Comparison of ENCODE assay signal across 21 cellular contexts in genomic region chr3:14672588-14672987, GRCh38. TPM values are rescaled to one million over a fixed set of nuclear protein-coding genes. Genes with fewer than 3 reads are reported as not detected.
DNase-seq lines count a peak whose midpoint lies in the region; ATAC-seq, FAIRE-seq and TF ChIP-seq lines count a peak whose summit lies in the region.
"Had no signal": no experiment of that assay in that cellular context is flagged by ENCODE, and none has a peak within 500 bp of the region (broad histone marks: within the 10 kb centered on the region; RNA-seq: fewer than 3 reads in every experiment).

No MANE protein-coding gene starts in this region.

- H3K27me3 ChIP-seq in OCI-LY1 (ENCODE audit: insufficient read depth, low read length) = no peaks in the 10 kb centered on the region

- no peak for DNase-seq in natural killer cell
- DNase-seq in natural killer cell treated with Interleukin-12 subunit alpha and Interleukin-12 subunit beta and Interleukin-15 and Interleukin-18, amount 100 ng/mL, for 72 hours (ENCODE audit: low spot score) = no peak
- DNase-seq in urothelium cell line (ENCODE audit: low spot score) = no peak
- no peak for DNase-seq in stimulated activated CD4-positive, alpha-beta T cell treated with anti-CD3 and anti-CD28 coated beads, Interleukin-1b, Interleukin-23, amount 100 ng/mL, for 48 hours
- no peak for DNase-seq in kidney
- DNase-seq: ACHN; CD4-positive, alpha-beta memory T cell; DND-41; GF-D8; H7; NCI-H1092; NCI-H226; NCI-H526 treated with DMSO at 0.1 percent for 48 hours; NK-92 treated with Interleukin-12 subunit alpha and Interleukin-12 subunit beta, amount 100 ng/mL, for 24 hours; SHP77 treated with DMSO at 0.1 percent for 48 hours; SW 1271 had no signal

- H3K9ac ChIP-seq in OCI-LY1 (ENCODE audit: low read length) = no peak overlapping the region
- H3K9ac ChIP-seq in kidney (ENCODE audit: low read length in 2 of 2) = no peak overlapping the region

- no peaks in the 10 kb centered on the region for H3K27me3 Mint-ChIP-seq in natural killer cell (ENCODE audit: low read depth in 2 of 2)
- H3K27me3 Mint-ChIP-seq in natural killer cell treated with Interleukin-12 subunit alpha and Interleukin-12 subunit beta and Interleukin-15 and Interleukin-18, amount 100 ng/mL, for 72 hours = no peaks in the 10 kb centered on the region
- H3K27me3 Mint-ChIP-seq: CD4-positive, alpha-beta memory T cell had no signal

- H4K20me1 ChIP-seq in OCI-LY1 (ENCODE audit: insufficient read depth, low read length) = no peaks in the 10 kb centered on the region

- H3F3A ChIP-seq in OCI-LY1 (ENCODE audit: insufficient read depth, low read length) = no peaks in the 10 kb centered on the region

- TF ChIP-seq CTCF in natural killer cell (IDR thresholded peaks at IDR 0.05) (no peak), OCI-LY1 (IDR thresholded peaks at IDR 0.05; ENCODE audit: low read length) (no peak), VCaP (conservative IDR thresholded peaks at IDR 0.05) (no peak), kidney (IDR thresholded peaks at IDR 0.05; ENCODE audit: borderline replicate concordance, extremely low read depth, insufficient read depth) (no peak)

- no peak overlapping the region for H3K4me3 ChIP-seq in OCI-LY1 (ENCODE audit: low read depth, low read length, poor library complexity, severe bottlenecking)
- no peak overlapping the region for H3K4me3 ChIP-seq in kidney (ENCODE audit: low read length in 2 of 2)

- ATAC-seq in natural killer cell (no peak), GM21528 (IDR thresholded peaks at IDR 0.05; ENCODE audit: low FRiP score, unreplicated experiment) (no peak)
- no peak for ATAC-seq in natural killer cell treated with Interleukin-12 subunit alpha and Interleukin-12 subunit beta and Interleukin-15 and Interleukin-18, amount 100 ng/mL, for 72 hours

- no peak overlapping the region for H3K4me2 ChIP-seq in OCI-LY1 (ENCODE audit: low read length)

- H3K27ac ChIP-seq in OCI-LY1 (ENCODE audit: low read depth, low read length, poor library complexity, severe bottlenecking) (peak overlapping the region; percentile 52), VCaP (peak overlapping the region; percentile 76), kidney (ENCODE audit: low read depth in 2 of 2, low read length in 2 of 2) (no peak overlapping the region)

- no peaks in the 10 kb centered on the region for H3K9me2 ChIP-seq in OCI-LY1 (ENCODE audit: low read depth, low read length)

- H3K36me3 Mint-ChIP-seq in natural killer cell = peaks cover 7% of the 10 kb centered on the region
- peaks cover 20% of the 10 kb centered on the region for H3K36me3 Mint-ChIP-seq in natural killer cell treated with Interleukin-12 subunit alpha and Interleukin-12 subunit beta and Interleukin-15 and Interleukin-18, amount 100 ng/mL, for 72 hours

- H3K36me3 ChIP-seq in OCI-LY1 (ENCODE audit: insufficient read depth, low read length) = peaks cover 53% of the 10 kb centered on the region
- H3K36me3 ChIP-seq in kidney (ENCODE audit: control insufficient read depth in 1 of 2, insufficient read depth in 2 of 2, low read length in 2 of 2) = peaks cover 38 to 49% of the 10 kb centered on the region in 2 donors

- intact Hi-C loops in natural killer cell (cut with micrococcal nuclease) = no loop called here
- intact Hi-C loops in kidney (cut with DNase I) = loop anchor here (5.0 kb wide), 1 partner anchor 250 kb away; no protein-coding TSS in a partner anchor

- no peaks in the 10 kb centered on the region for H3K4me1 Mint-ChIP-seq in natural killer cell
- H3K4me1 Mint-ChIP-seq in natural killer cell treated with Interleukin-12 subunit alpha and Interleukin-12 subunit beta and Interleukin-15 and Interleukin-18, amount 100 ng/mL, for 72 hours (ENCODE audit: low read depth in 2 of 2) = no peaks in the 10 kb centered on the region

- H3K9me3 ChIP-seq in OCI-LY1 (ENCODE audit: low read length) (no peaks in the 10 kb centered on the region), kidney (ENCODE audit: control insufficient read depth in 1 of 2, low read length in 2 of 2) (no peaks in the 10 kb centered on the region)

- no peaks in the 10 kb centered on the region for H3K9me3 Mint-ChIP-seq in natural killer cell
- H3K9me3 Mint-ChIP-seq in natural killer cell treated with Interleukin-12 subunit alpha and Interleukin-12 subunit beta and Interleukin-15 and Interleukin-18, amount 100 ng/mL, for 72 hours = no peaks in the 10 kb centered on the region

- no peaks in the 10 kb centered on the region for H3K79me2 ChIP-seq in OCI-LY1 (ENCODE audit: insufficient read depth, low read length)

- no peak for FAIRE-seq in urothelium cell line (lab: Jason Lieb, UNC)
- FAIRE-seq in kidney (lab: Jason Lieb, UNC) = no peak
- FAIRE-seq: D721Med had no signal

- peak overlapping the region; percentile 19 to 32 for H3K27ac Mint-ChIP-seq in natural killer cell
- no peak overlapping the region for H3K27ac Mint-ChIP-seq in natural killer cell treated with Interleukin-12 subunit alpha and Interleukin-12 subunit beta and Interleukin-15 and Interleukin-18, amount 100 ng/mL, for 72 hours

- H3K4me1 ChIP-seq in OCI-LY1 (ENCODE audit: insufficient read depth, low read length, severe bottlenecking) (peaks cover 51% of the 10 kb centered on the region), kidney (ENCODE audit: control insufficient read depth in 1 of 2, insufficient read depth in 1 of 2, low read depth in 1 of 2, low read length in 2 of 2) (no peaks in the 10 kb centered on the region)

- H2AFZ ChIP-seq in OCI-LY1 (ENCODE audit: low read length) = no peak overlapping the region

- H3K4me3 Mint-ChIP-seq in natural killer cell = no peak overlapping the region
- H3K4me3 Mint-ChIP-seq in natural killer cell treated with Interleukin-12 subunit alpha and Interleukin-12 subunit beta and Interleukin-15 and Interleukin-18, amount 100 ng/mL, for 72 hours = no peak overlapping the region
- H3K4me3 Mint-ChIP-seq: CD4-positive, alpha-beta memory T cell had no signal

RNA-seq across cellular contexts. Expression of gene C3orf20, which starts 2.4 kb away (rescaled TPM):
- total RNA-seq in natural killer cell (under 1 TPM in 1 of 3 donors, not detected in 2; 0.14 TPM), kidney (0.16 TPM)
- under 1 TPM in 1 of 2 donors, not detected in 1; 0.93 TPM for total RNA-seq in natural killer cell treated with Interleukin-12 subunit alpha and Interleukin-12 subunit beta and Interleukin-15 and Interleukin-18, amount 100 ng/mL, for 72 hours
- not detected for polyA plus RNA-seq in kidney (ENCODE audit: insufficient read depth, low read depth, low replicate concordance)
- total RNA-seq: LHCN-M2 had no signal
- polyA plus RNA-seq: CD4-positive, alpha-beta memory T cell had no signal

RNA-seq across cellular contexts. Expression of gene CCDC174, which starts 21.0 kb away (rescaled TPM):
- total RNA-seq in natural killer cell = 10 to 100 TPM; 29.7 to 41.2 (median 31.9) TPM
- total RNA-seq in natural killer cell treated with Interleukin-12 subunit alpha and Interleukin-12 subunit beta and Interleukin-15 and Interleukin-18, amount 100 ng/mL, for 72 hours = 10 to 100 TPM; 21.7 to 27.0 TPM
- total RNA-seq in kidney = 24.7 TPM
- 21.9 TPM for polyA plus RNA-seq in kidney (ENCODE audit: insufficient read depth, low read depth, low replicate concordance)

Comparison
In these comparisons a context has a peak if more than half of its experiments do, and no peak if none do; other contexts are left out.
1. H3K27ac Mint-ChIP-seq: peak in natural killer cell (2 of 2); none in natural killer cell treated with Interleukin-12 subunit alpha and Interleukin-12 subunit beta and Interleukin-15 and Interleukin-18, amount 100 ng/mL, for 72 hours (0 of 2).
2. H3K27ac ChIP-seq: peak in OCI-LY1 (single experiment) and VCaP (single experiment); none in kidney (0 of 2).